In the genomic region with DNA sequence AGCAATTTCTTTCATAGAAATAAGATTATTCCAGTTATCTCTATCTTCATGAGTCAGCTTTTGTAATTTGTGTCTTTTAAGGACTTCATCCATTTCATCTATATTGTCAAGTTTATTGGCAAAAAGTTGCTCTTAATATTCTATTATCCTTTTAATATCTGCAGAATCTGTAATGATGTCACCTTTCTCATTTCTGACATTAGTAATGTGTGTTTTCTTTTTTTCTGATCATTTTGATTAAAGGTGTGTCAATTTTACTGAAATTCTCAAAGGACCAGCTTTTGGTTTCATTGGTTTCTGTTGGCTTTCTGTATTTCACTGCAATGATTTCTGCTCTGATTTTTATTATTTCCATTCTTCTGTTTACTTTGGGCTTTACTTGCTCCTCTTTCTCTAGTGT, we compare ENCODE assay signal across 11 cellular contexts. TPM values are rescaled to one million over a fixed set of nuclear protein-coding genes. Genes with fewer than 3 reads are reported as not detected.
"Had no signal": no experiment of that assay in that cellular context is flagged by ENCODE, and none has a peak within 500 bp of the region (broad histone marks: within the 10 kb centered on the region; RNA-seq: fewer than 3 reads in every experiment).

No MANE protein-coding gene starts in this region.

- H3K27ac Mint-ChIP-seq: GM23338, H9, HFFc6 had no signal

- H3K4me2 ChIP-seq: GM23338, KMS-11 had no signal

- H3K9ac ChIP-seq: KMS-11 had no signal

- H3K4me3 ChIP-seq: GM23338 had no signal

- H3K9me3 Mint-ChIP-seq: HFFc6 had no signal

- ATAC-seq: GM23338 had no signal

- H3K27ac ChIP-seq: HL-60, KMS-11 had no signal

- DNase-seq: H9, HCEC 1CT, HFFc6, IMR-90, KBM-7 had no signal

- H3K4me1 Mint-ChIP-seq: GM23338 had no signal

- H3K4me3 Mint-ChIP-seq: GM23338, H9, HFFc6 had no signal

- H2AFZ ChIP-seq: GM23338 had no signal

- FAIRE-seq: H1, H54 had no signal

RNA-seq across cellular contexts. Expression of a gene that starts 17.9 kb away (rescaled TPM):
- total RNA-seq: GM23338, H1, H9, HFFc6, HT1080 had no signal
- polyA plus RNA-seq: GM23338, H1 had no signal

RNA-seq across cellular contexts. Expression of a gene that starts 34.7 kb away (rescaled TPM):
- total RNA-seq: HFFc6, IMR-90 had no signal
- polyA plus RNA-seq: IMR-90 had no signal
